7 cellular contexts compared by ENCODE assay signal in the genomic region with DNA sequence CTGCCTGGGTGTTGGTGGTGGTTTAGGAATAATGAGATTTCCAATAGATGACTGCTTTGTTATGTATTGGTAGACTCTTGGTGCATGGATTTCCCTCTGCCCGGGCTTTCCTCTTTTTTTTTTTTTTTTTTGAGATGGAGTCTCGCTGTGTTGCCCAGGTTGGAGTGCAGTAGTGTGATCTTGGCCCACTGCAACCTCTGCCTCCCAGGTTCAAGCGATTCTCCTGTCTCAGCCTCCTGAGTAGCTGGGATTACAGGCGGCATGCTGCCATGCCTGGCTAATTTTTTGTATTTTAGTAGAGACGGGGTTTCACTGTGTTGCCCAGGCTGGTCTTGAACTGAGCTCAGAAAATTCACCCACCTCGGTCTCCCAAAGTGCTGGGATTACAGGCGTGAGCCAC. TPM values are rescaled to one million over a fixed set of nuclear protein-coding genes. Genes with fewer than 3 reads are reported as not detected.
DNase-seq lines count a peak whose midpoint lies in the region; ATAC-seq and TF ChIP-seq lines count a peak whose summit lies in the region.
"Not testable (repeated sequence)": the region's sequence is repeated elsewhere in the genome, so short reads cannot be mapped to it uniquely, and the experiment has no call there.

No MANE protein-coding gene starts in this region.

- H3K27me3 Mint-ChIP-seq in CD4-positive, alpha-beta memory T cell; T-helper 17 cell; activated T-cell treated with anti-CD3 and anti-CD28 coated beads, Interleukin-2, amount 50 U/mL, for 72 hours (ENCODE audit: low read depth); dendritic cell treated with granulocyte-macrophage colony-stimulating factor and Interleukin-4, amounts not matched to agents 40 ng/mL and 50 ng/mL, for 4 days; immature natural killer cell (ENCODE audit: low read depth in 3 of 3): not testable (repeated sequence)

- not testable (repeated sequence) for H3K36me3 Mint-ChIP-seq in CD4-positive, alpha-beta memory T cell; T-helper 17 cell (ENCODE audit: low read depth); activated T-cell treated with anti-CD3 and anti-CD28 coated beads, Interleukin-2, amount 50 U/mL, for 72 hours (ENCODE audit: insufficient read depth in 2 of 2); immature natural killer cell
- peaks cover 16% of the 10 kb centered on the region for H3K36me3 Mint-ChIP-seq in dendritic cell treated with granulocyte-macrophage colony-stimulating factor and Interleukin-4, amounts not matched to agents 40 ng/mL and 50 ng/mL, for 4 days (ENCODE audit: low read depth)

- WGBS in HUES64: 93% methylated on average over 7 of the region's 7 CpGs

- H3K27ac ChIP-seq in CD4-positive, alpha-beta memory T cell (ENCODE audit: low read depth, low read length): not testable (repeated sequence)
- H3K27ac ChIP-seq in HUES64 (ENCODE audit: low read depth, low read length) (peak overlapping the region; percentile 68), neutrophil (peak overlapping the region; percentile 83)

- TF ChIP-seq CTCF in neutrophil (IDR thresholded peaks at IDR 0.05): not testable (repeated sequence)

- ATAC-seq in T-helper 17 cell; activated T-cell treated with anti-CD3 and anti-CD28 coated beads, Interleukin-2, amount 50 U/mL, for 72 hours (replicated peaks in 1 of 2): not testable (repeated sequence)

- POLR2A ChIA-PET in CD4-positive, alpha-beta memory T cell (lab: Charles Lee; ENCODE audit: partially characterized antibody): interaction anchor here (1.4 to 2.7 kb wide), 3 partner anchors 9 to 30 kb away, joined by 5 to 14 read pairs (median 7); partner anchors contain the start of gene GATAD2A

- intact Hi-C loops in CD4-positive, alpha-beta memory T cell (cut with micrococcal nuclease); dendritic cell treated with granulocyte-macrophage colony-stimulating factor and Interleukin-4, amounts not matched to agents 40 ng/mL and 50 ng/mL, for 4 days (cut with micrococcal nuclease): not testable (repeated sequence)

- not testable (repeated sequence) for H3K9me3 ChIP-seq in CD4-positive, alpha-beta memory T cell (ENCODE audit: control insufficient read depth in 1 of 2, low read length in 2 of 2); HUES64 (ENCODE audit: insufficient read depth, low read depth, low read length); T-helper 17 cell (ENCODE audit: control insufficient read depth, low read length, poor library complexity, severe bottlenecking); neutrophil

- H3K27me3 ChIP-seq in CD4-positive, alpha-beta memory T cell (ENCODE audit: insufficient read depth, low read length); HUES64 (ENCODE audit: insufficient read depth, low read length); neutrophil: not testable (repeated sequence)

- CTCF ChIA-PET in CD4-positive, alpha-beta memory T cell (lab: Charles Lee; ENCODE audit: partially characterized antibody): interaction anchor here (0.7 to 2.2 kb wide), 2 partner anchors 11 to 30 kb away, joined by 3 to 9 read pairs; partner anchors contain the start of gene GATAD2A

- peak overlapping the region in 4 of 7 donors; percentile 41 to 88 (median 86) for H3K27ac Mint-ChIP-seq in CD4-positive, alpha-beta memory T cell
- H3K27ac Mint-ChIP-seq in T-helper 17 cell (peak overlapping the region; percentile 75), immature natural killer cell (peak overlapping the region in 5 of 6 donors; percentile 78 to 91 (median 84))
- H3K27ac Mint-ChIP-seq in activated T-cell treated with anti-CD3 and anti-CD28 coated beads, Interleukin-2, amount 50 U/mL, for 72 hours: peak overlapping the region; percentile 36
- H3K27ac Mint-ChIP-seq in dendritic cell treated with granulocyte-macrophage colony-stimulating factor and Interleukin-4, amounts not matched to agents 40 ng/mL and 50 ng/mL, for 4 days: peak overlapping the region; percentile 82

- H3K4me3 ChIP-seq in CD4-positive, alpha-beta memory T cell (ENCODE audit: low read length in 2 of 2); HUES64 (ENCODE audit: low read length): not testable (repeated sequence)
- peak overlapping the region; percentile 15 to 19 for H3K4me3 ChIP-seq in neutrophil (ENCODE audit: low read depth in 1 of 2, low read length in 1 of 2)

- peaks cover 32 to 68% (median 42%) of the 10 kb centered on the region in 4 donors for H3K4me1 Mint-ChIP-seq in CD4-positive, alpha-beta memory T cell
- peaks cover 29% of the 10 kb centered on the region for H3K4me1 Mint-ChIP-seq in T-helper 17 cell
- peaks cover 59% of the 10 kb centered on the region for H3K4me1 Mint-ChIP-seq in activated T-cell treated with anti-CD3 and anti-CD28 coated beads, Interleukin-2, amount 50 U/mL, for 72 hours (ENCODE audit: low read depth)
- H3K4me1 Mint-ChIP-seq in dendritic cell treated with granulocyte-macrophage colony-stimulating factor and Interleukin-4, amounts not matched to agents 40 ng/mL and 50 ng/mL, for 4 days (ENCODE audit: low read depth): peaks cover 60% of the 10 kb centered on the region
- peaks cover 59 to 72% of the 10 kb centered on the region in 2 donors for H3K4me1 Mint-ChIP-seq in immature natural killer cell

- H3K36me3 ChIP-seq in CD4-positive, alpha-beta memory T cell (ENCODE audit: insufficient read depth, low read length); HUES64 (ENCODE audit: insufficient read depth, low read length); neutrophil: not testable (repeated sequence)

- peak overlapping the region; percentile 49; the same call in 1 of the 2 replicates for H3K9ac ChIP-seq in HUES64 (ENCODE audit: low read depth, low read length)

- not testable (repeated sequence) for H3K9me3 Mint-ChIP-seq in CD4-positive, alpha-beta memory T cell; activated T-cell treated with anti-CD3 and anti-CD28 coated beads, Interleukin-2, amount 50 U/mL, for 72 hours; dendritic cell treated with granulocyte-macrophage colony-stimulating factor and Interleukin-4, amounts not matched to agents 40 ng/mL and 50 ng/mL, for 4 days; immature natural killer cell

- peaks cover 67% of the 10 kb centered on the region for H3K4me1 ChIP-seq in CD4-positive, alpha-beta memory T cell (ENCODE audit: insufficient read depth, low read length)
- H3K4me1 ChIP-seq in HUES64 (ENCODE audit: insufficient read depth, low read length): not testable (repeated sequence)
- H3K4me1 ChIP-seq in neutrophil (ENCODE audit: control insufficient read depth in 1 of 2, insufficient read depth in 1 of 2, low read depth in 1 of 2, low read length in 1 of 2): peaks cover 60 to 70% of the 10 kb centered on the region in 2 experiments

- H3K4me3 Mint-ChIP-seq in CD4-positive, alpha-beta memory T cell: peak overlapping the region in 4 of 8 donors; percentile 61 to 80 (median 70)
- H3K4me3 Mint-ChIP-seq in T-helper 17 cell: not testable (repeated sequence)
- peak overlapping the region in 1 of 2 donors; percentile 39 for H3K4me3 Mint-ChIP-seq in activated T-cell treated with anti-CD3 and anti-CD28 coated beads, Interleukin-2, amount 50 U/mL, for 72 hours
- H3K4me3 Mint-ChIP-seq in dendritic cell treated with granulocyte-macrophage colony-stimulating factor and Interleukin-4, amounts not matched to agents 40 ng/mL and 50 ng/mL, for 4 days: peak overlapping the region; percentile 57
- peak overlapping the region in 3 of 5 donors; percentile 55 to 70 (median 69) for H3K4me3 Mint-ChIP-seq in immature natural killer cell

- DNase-seq in CD4-positive, alpha-beta memory T cell; T-helper 17 cell; activated T-cell treated with anti-CD3 and anti-CD28 coated beads, Interleukin-2, amount 50 U/mL, for 72 hours; immature natural killer cell: not testable (repeated sequence)

RNA-seq across cellular contexts. Expression of gene GATAD2A, which starts 11.1 kb away (rescaled TPM):
- total RNA-seq in CD4-positive, alpha-beta memory T cell: 100 to 1,000 TPM; 101 to 108 TPM
- 10 to 100 TPM in 1 of 2 donors, 1 to 10 TPM in 1; 3.8 to 30.6 TPM for polyA plus RNA-seq in CD4-positive, alpha-beta memory T cell
- polyA plus RNA-seq in HUES64 (2013, experiment 1 of 2): 75.3 TPM
- polyA plus RNA-seq in HUES64 (2013, experiment 2 of 2): 75.9 TPM
- 100 to 1,000 TPM; 129 to 153 TPM for total RNA-seq in T-helper 17 cell
- total RNA-seq in activated T-cell treated with anti-CD3 and anti-CD28 coated beads, Interleukin-2, amount 50 U/mL, for 72 hours: 100 to 1,000 TPM; 100 to 126 TPM
- polyA plus RNA-seq in immature natural killer cell: 10 to 100 TPM in 2 of 3 donors, 1 to 10 TPM in 1; 8.8 to 48.5 (median 21.0) TPM
